ENCODE assay signal across 1 cellular context in the genomic region with DNA sequence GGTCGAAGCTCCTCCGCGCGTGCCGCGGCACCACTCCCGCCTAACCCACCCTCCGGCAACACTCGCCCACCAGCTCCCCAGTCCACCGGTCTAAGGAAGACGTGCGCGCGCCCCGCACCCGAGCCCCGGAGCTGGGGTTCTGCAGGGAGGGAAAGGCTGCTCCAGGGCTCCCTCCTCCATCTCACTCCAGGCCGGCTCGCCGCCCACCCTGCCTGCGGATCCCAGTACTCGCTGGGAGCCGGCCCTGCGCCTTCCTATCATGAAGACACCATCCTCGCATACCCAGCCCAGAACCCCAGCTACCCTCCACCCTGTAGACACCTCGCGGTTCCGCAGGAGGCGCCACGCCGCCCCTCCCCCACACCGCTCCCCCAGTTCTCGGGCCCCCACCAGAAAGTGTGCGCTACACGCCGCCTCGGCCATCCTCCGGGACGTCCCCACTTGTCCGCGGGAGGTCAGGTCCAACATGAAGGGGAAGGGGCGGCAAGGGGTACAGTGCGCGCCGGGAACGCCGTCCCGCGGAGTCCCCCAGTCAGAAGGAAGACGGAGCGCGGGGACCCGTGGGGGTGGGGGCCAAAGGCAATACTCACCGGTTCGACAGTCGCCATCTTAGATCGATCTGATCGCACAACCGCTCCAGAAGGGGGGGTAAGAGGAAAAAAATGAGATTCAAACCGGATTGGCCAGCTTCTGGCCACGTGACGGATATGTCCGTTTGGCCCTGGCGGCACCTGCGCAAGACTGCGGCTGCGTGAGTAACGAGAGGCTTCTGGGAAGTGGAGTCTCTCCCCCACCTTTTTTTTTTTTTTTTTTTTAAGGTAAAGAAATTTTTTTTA.
A peak's percentile ranks its signal among the peaks of the same experiment; 100 is the strongest.
TF ChIP-seq lines count a peak whose summit lies in the region.

A gene with protein sequence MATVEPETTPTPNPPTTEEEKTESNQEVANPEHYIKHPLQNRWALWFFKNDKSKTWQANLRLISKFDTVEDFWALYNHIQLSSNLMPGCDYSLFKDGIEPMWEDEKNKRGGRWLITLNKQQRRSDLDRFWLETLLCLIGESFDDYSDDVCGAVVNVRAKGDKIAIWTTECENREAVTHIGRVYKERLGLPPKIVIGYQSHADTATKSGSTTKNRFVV (minus strand): TSS at position 629 of the 836 bp plus-strand sequence. CDS start 21 bp downstream, at position 608.

TF ChIP-seq in HepG2, 621 proteins besides CTCF, POLR2A, EP300 and RAD21 (continued from another document and continues in another):
- TF ChIP-seq, protein P1, sequence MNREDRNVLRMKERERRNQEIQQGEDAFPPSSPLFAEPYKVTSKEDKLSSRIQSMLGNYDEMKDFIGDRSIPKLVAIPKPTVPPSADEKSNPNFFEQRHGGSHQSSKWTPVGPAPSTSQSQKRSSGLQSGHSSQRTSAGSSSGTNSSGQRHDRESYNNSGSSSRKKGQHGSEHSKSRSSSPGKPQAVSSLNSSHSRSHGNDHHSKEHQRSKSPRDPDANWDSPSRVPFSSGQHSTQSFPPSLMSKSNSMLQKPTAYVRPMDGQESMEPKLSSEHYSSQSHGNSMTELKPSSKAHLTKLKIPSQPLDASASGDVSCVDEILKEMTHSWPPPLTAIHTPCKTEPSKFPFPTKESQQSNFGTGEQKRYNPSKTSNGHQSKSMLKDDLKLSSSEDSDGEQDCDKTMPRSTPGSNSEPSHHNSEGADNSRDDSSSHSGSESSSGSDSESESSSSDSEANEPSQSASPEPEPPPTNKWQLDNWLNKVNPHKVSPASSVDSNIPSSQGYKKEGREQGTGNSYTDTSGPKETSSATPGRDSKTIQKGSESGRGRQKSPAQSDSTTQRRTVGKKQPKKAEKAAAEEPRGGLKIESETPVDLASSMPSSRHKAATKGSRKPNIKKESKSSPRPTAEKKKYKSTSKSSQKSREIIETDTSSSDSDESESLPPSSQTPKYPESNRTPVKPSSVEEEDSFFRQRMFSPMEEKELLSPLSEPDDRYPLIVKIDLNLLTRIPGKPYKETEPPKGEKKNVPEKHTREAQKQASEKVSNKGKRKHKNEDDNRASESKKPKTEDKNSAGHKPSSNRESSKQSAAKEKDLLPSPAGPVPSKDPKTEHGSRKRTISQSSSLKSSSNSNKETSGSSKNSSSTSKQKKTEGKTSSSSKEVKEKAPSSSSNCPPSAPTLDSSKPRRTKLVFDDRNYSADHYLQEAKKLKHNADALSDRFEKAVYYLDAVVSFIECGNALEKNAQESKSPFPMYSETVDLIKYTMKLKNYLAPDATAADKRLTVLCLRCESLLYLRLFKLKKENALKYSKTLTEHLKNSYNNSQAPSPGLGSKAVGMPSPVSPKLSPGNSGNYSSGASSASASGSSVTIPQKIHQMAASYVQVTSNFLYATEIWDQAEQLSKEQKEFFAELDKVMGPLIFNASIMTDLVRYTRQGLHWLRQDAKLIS (CRISPR knock-in tag; IDR thresholded peaks at IDR 0.05): no peak
- TF ChIP-seq, protein P2, sequence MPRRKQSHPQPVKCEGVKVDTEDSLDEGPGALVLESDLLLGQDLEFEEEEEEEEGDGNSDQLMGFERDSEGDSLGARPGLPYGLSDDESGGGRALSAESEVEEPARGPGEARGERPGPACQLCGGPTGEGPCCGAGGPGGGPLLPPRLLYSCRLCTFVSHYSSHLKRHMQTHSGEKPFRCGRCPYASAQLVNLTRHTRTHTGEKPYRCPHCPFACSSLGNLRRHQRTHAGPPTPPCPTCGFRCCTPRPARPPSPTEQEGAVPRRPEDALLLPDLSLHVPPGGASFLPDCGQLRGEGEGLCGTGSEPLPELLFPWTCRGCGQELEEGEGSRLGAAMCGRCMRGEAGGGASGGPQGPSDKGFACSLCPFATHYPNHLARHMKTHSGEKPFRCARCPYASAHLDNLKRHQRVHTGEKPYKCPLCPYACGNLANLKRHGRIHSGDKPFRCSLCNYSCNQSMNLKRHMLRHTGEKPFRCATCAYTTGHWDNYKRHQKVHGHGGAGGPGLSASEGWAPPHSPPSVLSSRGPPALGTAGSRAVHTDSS (CRISPR knock-in tag; conservative IDR thresholded peaks at IDR 0.05): no peak
- TF ChIP-seq ZNF329 (CRISPR knock-in tag; IDR thresholded peaks at IDR 0.05; ENCODE audit: low read depth) (peak; percentile 55; the same call in 1 of the 2 replicates), ZNF709 (CRISPR knock-in tag; IDR thresholded peaks at IDR 0.05) (peak; percentile 21; the same call in 1 of the 2 replicates), ELF4 (CRISPR knock-in tag; IDR thresholded peaks at IDR 0.05; ENCODE audit: borderline replicate concordance) (no peak), MTA1 (CRISPR knock-in tag; IDR thresholded peaks at IDR 0.05; ENCODE audit: borderline replicate concordance) (peak; percentile 17; the same call in 1 of the 2 replicates), SNRNP70 (IDR thresholded peaks at IDR 0.05; ENCODE audit: low read depth, low read length) (no peak), CHCHD3 (CRISPR knock-in tag; IDR thresholded peaks at IDR 0.05) (no peak), ZSCAN20 (CRISPR knock-in tag; IDR thresholded peaks at IDR 0.05; ENCODE audit: borderline replicate concordance) (no peak), TCF7 (IDR thresholded peaks at IDR 0.05; ENCODE audit: low read depth) (no peak), KLF16 (CRISPR knock-in tag; IDR thresholded peaks at IDR 0.05) (no peak), IKZF1 (IDR thresholded peaks at IDR 0.05) (no peak), KDM6A (CRISPR knock-in tag; IDR thresholded peaks at IDR 0.05; ENCODE audit: low read depth) (no peak), SIX1 (CRISPR knock-in tag; IDR thresholded peaks at IDR 0.05; ENCODE audit: borderline replicate concordance) (no peak), HMGA1 (CRISPR knock-in tag; conservative IDR thresholded peaks at IDR 0.05) (no peak), PCBP2 (optimal IDR thresholded peaks at IDR 0.05; ENCODE audit: low read depth, low read length, poor library complexity, severe bottlenecking) (no peak), ZNF232 (CRISPR knock-in tag; IDR thresholded peaks at IDR 0.05; ENCODE audit: borderline replicate concordance) (no peak), ZNF790 (CRISPR knock-in tag; IDR thresholded peaks at IDR 0.05; ENCODE audit: borderline replicate concordance) (peak; percentile 29; the same call in 1 of the 2 replicates), ZNF672 (CRISPR knock-in tag; IDR thresholded peaks at IDR 0.05) (no peak), ZNF562 (CRISPR knock-in tag; IDR thresholded peaks at IDR 0.05; ENCODE audit: borderline replicate concordance) (no peak), ZBTB7A (CRISPR knock-in tag; IDR thresholded peaks at IDR 0.05) (no peak), HDAC2 (CRISPR knock-in tag; IDR thresholded peaks at IDR 0.05) (no peak), MIER2 (CRISPR knock-in tag; IDR thresholded peaks at IDR 0.05) (no peak), TAF1 (CRISPR knock-in tag; IDR thresholded peaks at IDR 0.05) (peak; percentile 75), ZBTB8A (CRISPR knock-in tag; IDR thresholded peaks at IDR 0.05; ENCODE audit: borderline replicate concordance, low read depth) (no peak), YEATS2 (CRISPR knock-in tag; IDR thresholded peaks at IDR 0.05; ENCODE audit: borderline replicate concordance) (peak; percentile 42; the same call in 1 of the 2 replicates), ZFX (CRISPR knock-in tag; IDR thresholded peaks at IDR 0.05; ENCODE audit: low read depth) (peak; percentile 66), ZNF160 (CRISPR knock-in tag; IDR thresholded peaks at IDR 0.05) (peak; percentile 68; the same call in 1 of the 2 replicates)
- TF ChIP-seq, protein P3, sequence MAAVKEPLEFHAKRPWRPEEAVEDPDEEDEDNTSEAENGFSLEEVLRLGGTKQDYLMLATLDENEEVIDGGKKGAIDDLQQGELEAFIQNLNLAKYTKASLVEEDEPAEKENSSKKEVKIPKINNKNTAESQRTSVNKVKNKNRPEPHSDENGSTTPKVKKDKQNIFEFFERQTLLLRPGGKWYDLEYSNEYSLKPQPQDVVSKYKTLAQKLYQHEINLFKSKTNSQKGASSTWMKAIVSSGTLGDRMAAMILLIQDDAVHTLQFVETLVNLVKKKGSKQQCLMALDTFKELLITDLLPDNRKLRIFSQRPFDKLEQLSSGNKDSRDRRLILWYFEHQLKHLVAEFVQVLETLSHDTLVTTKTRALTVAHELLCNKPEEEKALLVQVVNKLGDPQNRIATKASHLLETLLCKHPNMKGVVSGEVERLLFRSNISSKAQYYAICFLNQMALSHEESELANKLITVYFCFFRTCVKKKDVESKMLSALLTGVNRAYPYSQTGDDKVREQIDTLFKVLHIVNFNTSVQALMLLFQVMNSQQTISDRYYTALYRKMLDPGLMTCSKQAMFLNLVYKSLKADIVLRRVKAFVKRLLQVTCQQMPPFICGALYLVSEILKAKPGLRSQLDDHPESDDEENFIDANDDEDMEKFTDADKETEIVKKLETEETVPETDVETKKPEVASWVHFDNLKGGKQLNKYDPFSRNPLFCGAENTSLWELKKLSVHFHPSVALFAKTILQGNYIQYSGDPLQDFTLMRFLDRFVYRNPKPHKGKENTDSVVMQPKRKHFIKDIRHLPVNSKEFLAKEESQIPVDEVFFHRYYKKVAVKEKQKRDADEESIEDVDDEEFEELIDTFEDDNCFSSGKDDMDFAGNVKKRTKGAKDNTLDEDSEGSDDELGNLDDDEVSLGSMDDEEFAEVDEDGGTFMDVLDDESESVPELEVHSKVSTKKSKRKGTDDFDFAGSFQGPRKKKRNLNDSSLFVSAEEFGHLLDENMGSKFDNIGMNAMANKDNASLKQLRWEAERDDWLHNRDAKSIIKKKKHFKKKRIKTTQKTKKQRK (IDR thresholded peaks at IDR 0.05; ENCODE audit: low read length): no peak
- TF ChIP-seq, protein P4, sequence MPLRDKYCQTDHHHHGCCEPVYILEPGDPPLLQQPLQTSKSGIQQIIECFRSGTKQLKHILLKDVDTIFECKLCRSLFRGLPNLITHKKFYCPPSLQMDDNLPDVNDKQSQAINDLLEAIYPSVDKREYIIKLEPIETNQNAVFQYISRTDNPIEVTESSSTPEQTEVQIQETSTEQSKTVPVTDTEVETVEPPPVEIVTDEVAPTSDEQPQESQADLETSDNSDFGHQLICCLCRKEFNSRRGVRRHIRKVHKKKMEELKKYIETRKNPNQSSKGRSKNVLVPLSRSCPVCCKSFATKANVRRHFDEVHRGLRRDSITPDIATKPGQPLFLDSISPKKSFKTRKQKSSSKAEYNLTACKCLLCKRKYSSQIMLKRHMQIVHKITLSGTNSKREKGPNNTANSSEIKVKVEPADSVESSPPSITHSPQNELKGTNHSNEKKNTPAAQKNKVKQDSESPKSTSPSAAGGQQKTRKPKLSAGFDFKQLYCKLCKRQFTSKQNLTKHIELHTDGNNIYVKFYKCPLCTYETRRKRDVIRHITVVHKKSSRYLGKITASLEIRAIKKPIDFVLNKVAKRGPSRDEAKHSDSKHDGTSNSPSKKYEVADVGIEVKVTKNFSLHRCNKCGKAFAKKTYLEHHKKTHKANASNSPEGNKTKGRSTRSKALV (CRISPR knock-in tag; IDR thresholded peaks at IDR 0.05): no peak
- TF ChIP-seq, protein P5, sequence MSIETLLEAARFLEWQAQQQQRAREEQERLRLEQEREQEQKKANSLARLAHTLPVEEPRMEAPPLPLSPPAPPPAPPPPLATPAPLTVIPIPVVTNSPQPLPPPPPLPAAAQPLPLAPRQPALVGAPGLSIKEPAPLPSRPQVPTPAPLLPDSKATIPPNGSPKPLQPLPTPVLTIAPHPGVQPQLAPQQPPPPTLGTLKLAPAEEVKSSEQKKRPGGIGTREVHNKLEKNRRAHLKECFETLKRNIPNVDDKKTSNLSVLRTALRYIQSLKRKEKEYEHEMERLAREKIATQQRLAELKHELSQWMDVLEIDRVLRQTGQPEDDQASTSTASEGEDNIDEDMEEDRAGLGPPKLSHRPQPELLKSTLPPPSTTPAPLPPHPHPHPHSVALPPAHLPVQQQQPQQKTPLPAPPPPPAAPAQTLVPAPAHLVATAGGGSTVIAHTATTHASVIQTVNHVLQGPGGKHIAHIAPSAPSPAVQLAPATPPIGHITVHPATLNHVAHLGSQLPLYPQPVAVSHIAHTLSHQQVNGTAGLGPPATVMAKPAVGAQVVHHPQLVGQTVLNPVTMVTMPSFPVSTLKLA (IDR thresholded peaks at IDR 0.05): peak; percentile 56
- TF ChIP-seq, protein P6, sequence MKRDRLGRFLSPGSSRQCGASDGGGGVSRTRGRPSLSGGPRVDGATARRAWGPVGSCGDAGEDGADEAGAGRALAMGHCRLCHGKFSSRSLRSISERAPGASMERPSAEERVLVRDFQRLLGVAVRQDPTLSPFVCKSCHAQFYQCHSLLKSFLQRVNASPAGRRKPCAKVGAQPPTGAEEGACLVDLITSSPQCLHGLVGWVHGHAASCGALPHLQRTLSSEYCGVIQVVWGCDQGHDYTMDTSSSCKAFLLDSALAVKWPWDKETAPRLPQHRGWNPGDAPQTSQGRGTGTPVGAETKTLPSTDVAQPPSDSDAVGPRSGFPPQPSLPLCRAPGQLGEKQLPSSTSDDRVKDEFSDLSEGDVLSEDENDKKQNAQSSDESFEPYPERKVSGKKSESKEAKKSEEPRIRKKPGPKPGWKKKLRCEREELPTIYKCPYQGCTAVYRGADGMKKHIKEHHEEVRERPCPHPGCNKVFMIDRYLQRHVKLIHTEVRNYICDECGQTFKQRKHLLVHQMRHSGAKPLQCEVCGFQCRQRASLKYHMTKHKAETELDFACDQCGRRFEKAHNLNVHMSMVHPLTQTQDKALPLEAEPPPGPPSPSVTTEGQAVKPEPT (CRISPR knock-in tag; IDR thresholded peaks at IDR 0.05; ENCODE audit: low read depth): no peak
- TF ChIP-seq, protein P7, sequence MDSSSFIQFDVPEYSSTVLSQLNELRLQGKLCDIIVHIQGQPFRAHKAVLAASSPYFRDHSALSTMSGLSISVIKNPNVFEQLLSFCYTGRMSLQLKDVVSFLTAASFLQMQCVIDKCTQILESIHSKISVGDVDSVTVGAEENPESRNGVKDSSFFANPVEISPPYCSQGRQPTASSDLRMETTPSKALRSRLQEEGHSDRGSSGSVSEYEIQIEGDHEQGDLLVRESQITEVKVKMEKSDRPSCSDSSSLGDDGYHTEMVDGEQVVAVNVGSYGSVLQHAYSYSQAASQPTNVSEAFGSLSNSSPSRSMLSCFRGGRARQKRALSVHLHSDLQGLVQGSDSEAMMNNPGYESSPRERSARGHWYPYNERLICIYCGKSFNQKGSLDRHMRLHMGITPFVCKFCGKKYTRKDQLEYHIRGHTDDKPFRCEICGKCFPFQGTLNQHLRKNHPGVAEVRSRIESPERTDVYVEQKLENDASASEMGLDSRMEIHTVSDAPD (CRISPR knock-in tag; IDR thresholded peaks at IDR 0.05): 0 out of 2 replicates have a peak, but pooled peaks have one; percentile 37
